1 cellular context compared by ENCODE assay signal in the genomic region with DNA sequence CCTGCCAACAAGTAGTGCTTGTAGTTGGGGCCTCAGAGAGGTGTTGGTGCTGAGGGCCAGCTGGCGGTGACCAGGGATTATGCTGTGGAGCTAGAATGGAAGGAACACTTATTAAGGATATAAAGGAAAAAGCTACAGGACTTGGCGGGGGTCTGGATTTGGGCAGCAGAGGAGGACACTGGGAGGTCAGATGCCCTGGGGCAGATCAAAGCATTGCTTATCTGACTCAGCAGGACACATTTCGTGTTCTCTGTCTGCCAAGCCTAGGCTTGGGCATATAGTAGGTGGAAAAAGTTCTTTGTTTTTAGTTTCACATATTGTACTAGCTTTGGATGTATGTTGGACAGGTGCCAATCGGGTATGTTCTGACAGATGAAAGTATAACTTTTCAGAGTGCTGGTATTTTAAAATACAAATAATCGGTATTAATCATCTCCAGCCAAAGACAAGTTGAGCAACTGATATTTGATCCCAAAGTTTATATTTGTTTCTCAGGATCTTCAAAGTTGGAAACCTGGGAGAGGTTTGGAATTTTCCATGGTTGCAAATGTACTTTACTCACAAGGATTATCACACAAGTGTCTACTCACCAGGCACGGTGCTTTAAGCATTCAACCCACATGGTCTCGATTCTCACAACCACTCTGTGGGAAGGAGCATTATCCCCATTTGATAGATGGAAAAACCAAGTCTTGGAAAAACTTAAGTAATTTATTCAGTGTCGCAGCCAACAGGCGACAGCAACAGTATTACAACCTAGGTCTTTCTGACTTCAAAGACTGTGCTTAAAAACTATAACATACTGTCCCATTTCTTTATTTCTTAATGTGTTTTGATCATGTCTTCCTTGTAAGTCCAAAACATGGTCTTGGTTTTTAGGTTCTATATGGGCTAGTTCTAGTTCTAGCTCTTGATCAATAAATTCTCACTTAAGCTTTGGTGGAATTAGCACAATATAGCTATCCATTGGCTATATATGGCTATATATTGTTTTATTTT.
TF ChIP-seq lines count a peak whose summit lies in the region.

No MANE protein-coding gene starts in this region.

TF ChIP-seq in GM23338, 12 proteins besides CTCF, POLR2A, EP300 and RAD21 (continued from another document):
- TF ChIP-seq, protein P1, sequence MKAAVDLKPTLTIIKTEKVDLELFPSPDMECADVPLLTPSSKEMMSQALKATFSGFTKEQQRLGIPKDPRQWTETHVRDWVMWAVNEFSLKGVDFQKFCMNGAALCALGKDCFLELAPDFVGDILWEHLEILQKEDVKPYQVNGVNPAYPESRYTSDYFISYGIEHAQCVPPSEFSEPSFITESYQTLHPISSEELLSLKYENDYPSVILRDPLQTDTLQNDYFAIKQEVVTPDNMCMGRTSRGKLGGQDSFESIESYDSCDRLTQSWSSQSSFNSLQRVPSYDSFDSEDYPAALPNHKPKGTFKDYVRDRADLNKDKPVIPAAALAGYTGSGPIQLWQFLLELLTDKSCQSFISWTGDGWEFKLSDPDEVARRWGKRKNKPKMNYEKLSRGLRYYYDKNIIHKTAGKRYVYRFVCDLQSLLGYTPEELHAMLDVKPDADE (IDR thresholded peaks at IDR 0.05) = no peak
- no peak for TF ChIP-seq STAT1 (IDR thresholded peaks at IDR 0.05; ENCODE audit: unreplicated experiment)
- TF ChIP-seq JUNB (IDR thresholded peaks at IDR 0.05; ENCODE audit: unreplicated experiment) = no peak
- no peak for TF ChIP-seq EZH2 (IDR thresholded peaks at IDR 0.05; ENCODE audit: low read depth, unreplicated experiment)
- no peak for TF ChIP-seq EZH2phosphoT487 (IDR thresholded peaks at IDR 0.05; ENCODE audit: unreplicated experiment)
- no peak for TF ChIP-seq NANOG (IDR thresholded peaks at IDR 0.05; ENCODE audit: borderline replicate concordance)
- TF ChIP-seq ZNF331 (CRISPR knock-in tag; IDR thresholded peaks at IDR 0.05; ENCODE audit: low read depth) = no peak
- TF ChIP-seq, protein P2, sequence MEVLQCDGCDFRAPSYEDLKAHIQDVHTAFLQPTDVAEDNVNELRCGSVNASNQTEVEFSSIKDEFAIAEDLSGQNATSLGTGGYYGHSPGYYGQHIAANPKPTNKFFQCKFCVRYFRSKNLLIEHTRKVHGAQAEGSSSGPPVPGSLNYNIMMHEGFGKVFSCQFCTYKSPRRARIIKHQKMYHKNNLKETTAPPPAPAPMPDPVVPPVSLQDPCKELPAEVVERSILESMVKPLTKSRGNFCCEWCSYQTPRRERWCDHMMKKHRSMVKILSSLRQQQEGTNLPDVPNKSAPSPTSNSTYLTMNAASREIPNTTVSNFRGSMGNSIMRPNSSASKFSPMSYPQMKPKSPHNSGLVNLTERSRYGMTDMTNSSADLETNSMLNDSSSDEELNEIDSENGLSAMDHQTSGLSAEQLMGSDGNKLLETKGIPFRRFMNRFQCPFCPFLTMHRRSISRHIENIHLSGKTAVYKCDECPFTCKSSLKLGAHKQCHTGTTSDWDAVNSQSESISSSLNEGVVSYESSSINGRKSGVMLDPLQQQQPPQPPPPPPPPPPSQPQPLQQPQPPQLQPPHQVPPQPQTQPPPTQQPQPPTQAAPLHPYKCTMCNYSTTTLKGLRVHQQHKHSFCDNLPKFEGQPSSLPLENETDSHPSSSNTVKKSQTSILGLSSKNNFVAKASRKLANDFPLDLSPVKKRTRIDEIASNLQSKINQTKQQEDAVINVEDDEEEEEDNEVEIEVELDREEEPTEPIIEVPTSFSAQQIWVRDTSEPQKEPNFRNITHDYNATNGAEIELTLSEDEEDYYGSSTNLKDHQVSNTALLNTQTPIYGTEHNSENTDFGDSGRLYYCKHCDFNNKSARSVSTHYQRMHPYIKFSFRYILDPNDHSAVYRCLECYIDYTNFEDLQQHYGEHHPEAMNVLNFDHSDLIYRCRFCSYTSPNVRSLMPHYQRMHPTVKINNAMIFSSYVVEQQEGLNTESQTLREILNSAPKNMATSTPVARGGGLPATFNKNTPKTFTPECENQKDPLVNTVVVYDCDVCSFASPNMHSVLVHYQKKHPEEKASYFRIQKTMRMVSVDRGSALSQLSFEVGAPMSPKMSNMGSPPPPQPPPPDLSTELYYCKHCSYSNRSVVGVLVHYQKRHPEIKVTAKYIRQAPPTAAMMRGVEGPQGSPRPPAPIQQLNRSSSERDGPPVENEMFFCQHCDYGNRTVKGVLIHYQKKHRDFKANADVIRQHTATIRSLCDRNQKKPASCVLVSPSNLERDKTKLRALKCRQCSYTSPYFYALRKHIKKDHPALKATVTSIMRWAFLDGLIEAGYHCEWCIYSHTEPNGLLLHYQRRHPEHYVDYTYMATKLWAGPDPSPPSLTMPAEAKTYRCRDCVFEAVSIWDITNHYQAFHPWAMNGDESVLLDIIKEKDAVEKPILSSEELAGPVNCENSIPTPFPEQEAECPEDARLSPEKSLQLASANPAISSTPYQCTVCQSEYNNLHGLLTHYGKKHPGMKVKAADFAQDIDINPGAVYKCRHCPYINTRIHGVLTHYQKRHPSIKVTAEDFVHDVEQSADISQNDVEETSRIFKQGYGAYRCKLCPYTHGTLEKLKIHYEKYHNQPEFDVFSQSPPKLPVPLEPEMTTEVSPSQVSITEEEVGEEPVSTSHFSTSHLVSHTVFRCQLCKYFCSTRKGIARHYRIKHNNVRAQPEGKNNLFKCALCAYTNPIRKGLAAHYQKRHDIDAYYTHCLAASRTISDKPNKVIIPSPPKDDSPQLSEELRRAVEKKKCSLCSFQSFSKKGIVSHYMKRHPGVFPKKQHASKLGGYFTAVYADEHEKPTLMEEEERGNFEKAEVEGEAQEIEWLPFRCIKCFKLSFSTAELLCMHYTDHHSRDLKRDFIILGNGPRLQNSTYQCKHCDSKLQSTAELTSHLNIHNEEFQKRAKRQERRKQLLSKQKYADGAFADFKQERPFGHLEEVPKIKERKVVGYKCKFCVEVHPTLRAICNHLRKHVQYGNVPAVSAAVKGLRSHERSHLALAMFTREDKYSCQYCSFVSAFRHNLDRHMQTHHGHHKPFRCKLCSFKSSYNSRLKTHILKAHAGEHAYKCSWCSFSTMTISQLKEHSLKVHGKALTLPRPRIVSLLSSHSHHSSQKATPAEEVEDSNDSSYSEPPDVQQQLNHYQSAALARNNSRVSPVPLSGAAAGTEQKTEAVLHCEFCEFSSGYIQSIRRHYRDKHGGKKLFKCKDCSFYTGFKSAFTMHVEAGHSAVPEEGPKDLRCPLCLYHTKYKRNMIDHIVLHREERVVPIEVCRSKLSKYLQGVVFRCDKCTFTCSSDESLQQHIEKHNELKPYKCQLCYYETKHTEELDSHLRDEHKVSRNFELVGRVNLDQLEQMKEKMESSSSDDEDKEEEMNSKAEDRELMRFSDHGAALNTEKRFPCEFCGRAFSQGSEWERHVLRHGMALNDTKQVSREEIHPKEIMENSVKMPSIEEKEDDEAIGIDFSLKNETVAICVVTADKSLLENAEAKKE (CRISPR knock-in tag; IDR thresholded peaks at IDR 0.05) = no peak
- no peak for TF ChIP-seq POLR2AphosphoS5 (IDR thresholded peaks at IDR 0.05; ENCODE audit: low read depth)
- TF ChIP-seq, protein P3, sequence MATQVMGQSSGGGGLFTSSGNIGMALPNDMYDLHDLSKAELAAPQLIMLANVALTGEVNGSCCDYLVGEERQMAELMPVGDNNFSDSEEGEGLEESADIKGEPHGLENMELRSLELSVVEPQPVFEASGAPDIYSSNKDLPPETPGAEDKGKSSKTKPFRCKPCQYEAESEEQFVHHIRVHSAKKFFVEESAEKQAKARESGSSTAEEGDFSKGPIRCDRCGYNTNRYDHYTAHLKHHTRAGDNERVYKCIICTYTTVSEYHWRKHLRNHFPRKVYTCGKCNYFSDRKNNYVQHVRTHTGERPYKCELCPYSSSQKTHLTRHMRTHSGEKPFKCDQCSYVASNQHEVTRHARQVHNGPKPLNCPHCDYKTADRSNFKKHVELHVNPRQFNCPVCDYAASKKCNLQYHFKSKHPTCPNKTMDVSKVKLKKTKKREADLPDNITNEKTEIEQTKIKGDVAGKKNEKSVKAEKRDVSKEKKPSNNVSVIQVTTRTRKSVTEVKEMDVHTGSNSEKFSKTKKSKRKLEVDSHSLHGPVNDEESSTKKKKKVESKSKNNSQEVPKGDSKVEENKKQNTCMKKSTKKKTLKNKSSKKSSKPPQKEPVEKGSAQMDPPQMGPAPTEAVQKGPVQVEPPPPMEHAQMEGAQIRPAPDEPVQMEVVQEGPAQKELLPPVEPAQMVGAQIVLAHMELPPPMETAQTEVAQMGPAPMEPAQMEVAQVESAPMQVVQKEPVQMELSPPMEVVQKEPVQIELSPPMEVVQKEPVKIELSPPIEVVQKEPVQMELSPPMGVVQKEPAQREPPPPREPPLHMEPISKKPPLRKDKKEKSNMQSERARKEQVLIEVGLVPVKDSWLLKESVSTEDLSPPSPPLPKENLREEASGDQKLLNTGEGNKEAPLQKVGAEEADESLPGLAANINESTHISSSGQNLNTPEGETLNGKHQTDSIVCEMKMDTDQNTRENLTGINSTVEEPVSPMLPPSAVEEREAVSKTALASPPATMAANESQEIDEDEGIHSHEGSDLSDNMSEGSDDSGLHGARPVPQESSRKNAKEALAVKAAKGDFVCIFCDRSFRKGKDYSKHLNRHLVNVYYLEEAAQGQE (IDR thresholded peaks at IDR 0.05; ENCODE audit: unreplicated experiment) = no peak
- TF ChIP-seq CREB1 (CRISPR knock-in tag; IDR thresholded peaks at IDR 0.05; ENCODE audit: low read depth) = no peak
TF ChIP-seq in GM23338: peak in this region for 0.
